ENCODE assay signal across 9 cellular contexts in the genomic region with DNA sequence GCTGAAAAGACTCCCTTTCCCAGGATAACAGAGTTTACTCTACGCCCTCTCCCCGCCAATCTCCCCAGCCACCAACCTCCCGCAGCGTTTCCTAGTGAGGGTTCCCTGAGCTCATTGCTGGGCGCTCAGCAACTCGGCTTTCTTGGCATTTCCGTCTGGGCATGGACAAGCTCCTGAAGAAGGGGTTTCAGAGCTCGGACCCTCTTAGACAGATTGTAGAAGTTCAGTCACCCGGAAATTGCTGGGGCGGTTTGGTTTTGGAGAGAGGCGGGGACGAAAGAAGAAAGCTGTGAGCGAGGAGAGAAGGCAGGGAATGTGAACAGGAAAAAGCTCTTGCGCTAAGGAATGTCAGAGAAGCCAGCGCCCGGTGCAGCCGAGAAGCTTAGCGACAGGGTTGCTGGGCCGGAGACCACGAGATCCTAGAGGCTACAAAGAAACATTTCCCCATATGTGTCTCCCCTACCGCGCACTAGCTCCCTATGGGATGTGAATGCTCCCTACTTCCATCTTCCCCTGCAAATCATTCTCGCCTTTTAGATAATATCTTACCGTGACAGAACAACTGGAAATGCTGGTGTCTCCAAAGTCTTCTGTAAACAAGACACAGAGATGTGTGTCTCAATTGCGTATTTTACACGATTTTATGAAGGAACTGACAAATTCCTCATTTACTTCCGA. TPM values are rescaled to one million over a fixed set of nuclear protein-coding genes. Genes with fewer than 3 reads are reported as not detected.
DNase-seq lines count a peak whose midpoint lies in the region; TF ChIP-seq lines count a peak whose summit lies in the region.
"Had no signal": no experiment of that assay in that cellular context is flagged by ENCODE, and none has a peak within 500 bp of the region (broad histone marks: within the 10 kb centered on the region; RNA-seq: fewer than 3 reads in every experiment).

No MANE protein-coding gene starts in this region.

- H3K4me3 ChIP-seq in GM12865 (ENCODE audit: low read depth, low read length): peak overlapping the region; percentile 29
- peak overlapping the region; percentile 61 for H3K4me3 ChIP-seq in NT2/D1 (ENCODE audit: insufficient read length, low read depth)
- peak overlapping the region; percentile 91 for H3K4me3 ChIP-seq in endodermal cell (ENCODE audit: low read length)
- peak overlapping the region; percentile 81 for H3K4me3 ChIP-seq in osteoblast (ENCODE audit: insufficient read depth, low read length)
- no peak overlapping the region for H3K4me3 ChIP-seq in lower leg skin (ENCODE audit: low read depth, poor library complexity, severe bottlenecking)

- peak overlapping the region; percentile 98 for H3K4me2 ChIP-seq in osteoblast (ENCODE audit: insufficient read depth, low read length)

- H3K4me1 Mint-ChIP-seq in endodermal cell: peaks cover 19% of the 10 kb centered on the region

- TF ChIP-seq POLR2A in lower leg skin (IDR thresholded peaks at IDR 0.05): no peak

- no peaks in the 10 kb centered on the region for H3K79me2 ChIP-seq in osteoblast (ENCODE audit: insufficient read depth, low read length)

- H3K4me1 ChIP-seq in NT2/D1 (ENCODE audit: insufficient read depth, insufficient read length): no peaks in the 10 kb centered on the region
- no peaks in the 10 kb centered on the region for H3K4me1 ChIP-seq in endodermal cell (ENCODE audit: control insufficient read depth, insufficient read depth, low read length)
- peaks cover 19% of the 10 kb centered on the region for H3K4me1 ChIP-seq in osteoblast (ENCODE audit: insufficient read depth, low read length)

- H3K36me3 Mint-ChIP-seq in endodermal cell (ENCODE audit: low read depth): no peaks in the 10 kb centered on the region

- H3K4me3 Mint-ChIP-seq in endodermal cell: peak overlapping the region; percentile 70

- DNase-seq in GM12865 (ENCODE audit: low read depth): no peak
- no peak for DNase-seq in NT2/D1 (ENCODE audit: low read depth, low spot score)
- peak; percentile 89 for DNase-seq in endodermal cell
- peak; percentile 86 for DNase-seq in osteoblast (ENCODE audit: insufficient read length, low spot score, missing footprints)
- DNase-seq in inferior parietal cortex (ENCODE audit: extremely low spot score): no peak
- DNase-seq in lower leg skin (ENCODE audit: low spot score in 2 of 2): no peak
- DNase-seq in posterior cingulate gyrus: no peak
- DNase-seq: Karpas-422 had no signal

- H2AFZ ChIP-seq in osteoblast (ENCODE audit: low read length): peak overlapping the region; percentile 96

- H3K27me3 Mint-ChIP-seq in endodermal cell (ENCODE audit: insufficient read depth): peaks cover 22% of the 10 kb centered on the region

- TF ChIP-seq CTCF in GM12865 (IDR thresholded peaks at IDR 0.05; ENCODE audit: insufficient read depth, low read depth, low read length, missing control alignments) (no peak), endodermal cell (conservative IDR thresholded peaks at IDR 0.05) (no peak), osteoblast (IDR thresholded peaks at IDR 0.05; ENCODE audit: extremely low read depth, low read depth, low read length) (no peak), lower leg skin (IDR thresholded peaks at IDR 0.05) (no peak)

- intact Hi-C loops in lower leg skin (cut with DNase I; ENCODE audit: low total_unique reads): no loop called here
- intact Hi-C loops in posterior cingulate gyrus (cut with DNase I): no loop called here

- H3K36me3 ChIP-seq in NT2/D1 (ENCODE audit: insufficient read depth, insufficient read length, low read length) (no peaks in the 10 kb centered on the region), endodermal cell (ENCODE audit: control insufficient read depth, insufficient read depth, low read length) (no peaks in the 10 kb centered on the region), osteoblast (ENCODE audit: insufficient read depth, low read length) (no peaks in the 10 kb centered on the region)

- peak overlapping the region; percentile 59 for H3K9ac ChIP-seq in NT2/D1 (ENCODE audit: insufficient read length, low read depth)
- H3K9ac ChIP-seq in endodermal cell (ENCODE audit: extremely low read depth, low read length, poor library complexity, severe bottlenecking): peak overlapping the region; percentile 21

- 1% methylated on average over 16 to 27 of the region's 27 CpGs for WGBS in endodermal cell (ENCODE audit: insufficient coverage in 1 of 2, insufficient read length in 1 of 2), 2 experiments
- 5% methylated on average over 27 of the region's 27 CpGs for WGBS in lower leg skin, 2 donors

- no peaks in the 10 kb centered on the region for H3K9me3 Mint-ChIP-seq in endodermal cell

- no peaks in the 10 kb centered on the region for H4K20me1 ChIP-seq in osteoblast (ENCODE audit: insufficient read depth, low read length)

- H3K9me3 ChIP-seq in NT2/D1 (ENCODE audit: insufficient read depth, low read length): no peaks in the 10 kb centered on the region
- no peaks in the 10 kb centered on the region for H3K9me3 ChIP-seq in endodermal cell (ENCODE audit: control insufficient read depth, low read length)
- H3K9me3 ChIP-seq in osteoblast (ENCODE audit: low read depth, low read length): no peaks in the 10 kb centered on the region

- no peak overlapping the region for H3K27ac ChIP-seq in endodermal cell (ENCODE audit: low read depth, low read length)
- H3K27ac ChIP-seq in osteoblast (ENCODE audit: low read depth, low read length): no peak overlapping the region

- H3K27me3 ChIP-seq in NT2/D1 (ENCODE audit: insufficient read depth, insufficient read length) (peaks cover 12% of the 10 kb centered on the region), endodermal cell (ENCODE audit: control insufficient read depth, insufficient read depth, low read length, poor library complexity, severe bottlenecking) (peaks cover 11% of the 10 kb centered on the region), osteoblast (ENCODE audit: insufficient read depth, low read length) (peaks cover 10% of the 10 kb centered on the region)

- H3K27ac Mint-ChIP-seq in endodermal cell: peak overlapping the region; percentile 82

RNA-seq across cellular contexts. Expression of gene POM121L2, which starts 15.8 kb away (rescaled TPM):
- total RNA-seq in endodermal cell (under 1 TPM in 1 of 2 donors, not detected in 1; 0.20 TPM), osteoblast (under 0.01 TPM in 1 of 2 replicates, not detected in the other), lower leg skin (not detected)
- polyA plus RNA-seq in endodermal cell (2013, experiment 1 of 2): not detected
- polyA plus RNA-seq in endodermal cell (2013, experiment 2 of 2): not detected
- total RNA-seq: glomerular endothelial cell had no signal

RNA-seq across cellular contexts. Expression of gene PRSS16, which starts 48.7 kb away (rescaled TPM):
- 10 to 100 TPM; 12.5 to 14.1 TPM for total RNA-seq in endodermal cell
- 3.9 TPM for polyA plus RNA-seq in endodermal cell (2013, experiment 1 of 2)
- 3.4 TPM for polyA plus RNA-seq in endodermal cell (2013, experiment 2 of 2)
- total RNA-seq in osteoblast: not detected in 2 replicates
- 10 to 100 TPM; 11.2 to 13.5 (median 12.0) TPM for total RNA-seq in lower leg skin
- total RNA-seq: glomerular endothelial cell had no signal

Comparison
In these comparisons a context has a peak if more than half of its experiments do, and no peak if none do; other contexts are left out.
1. DNase-seq: peak in endodermal cell (single experiment) and osteoblast (single experiment); none in GM12865 (single experiment), NT2/D1 (single experiment), inferior parietal cortex (single experiment), lower leg skin (0 of 2) and posterior cingulate gyrus (0 of 10).
2. RNA of gene PRSS16, which starts 48.7 kb away (total RNA-seq): 12.5 to 14.1 TPM in endodermal cell and 11.2 to 13.5 TPM in lower leg skin; not detected in osteoblast; every median in the first group is over 10 times any median in the second.